Comparison of ENCODE assay signal across 14 cellular contexts in genomic region chr17:70484050-70484449, GRCh38.
DNase-seq lines count a peak whose midpoint lies in the region; ATAC-seq and TF ChIP-seq lines count a peak whose summit lies in the region.
"Had no signal": no experiment of that assay in that cellular context is flagged by ENCODE, and none has a peak within 500 bp of the region (broad histone marks: within the 10 kb centered on the region; RNA-seq: fewer than 3 reads in every experiment).

No MANE protein-coding gene starts in this region.

- no peak overlapping the region for H3K4me2 ChIP-seq in H9 (ENCODE audit: insufficient read depth, insufficient read length, low read length)

- no peak for DNase-seq in natural killer cell treated with Interleukin-12 subunit alpha and Interleukin-12 subunit beta and Interleukin-15 and Interleukin-18, amount 100 ng/mL, for 72 hours (ENCODE audit: low spot score)
- DNase-seq in natural killer cell (no peak), lower lobe of right lung (peak; percentile 28), NOMO-1 (lab: John Stamatoyannopoulos, UW; ENCODE audit: unreplicated experiment in 2 of 2) (no peak), H9 (no peak)
- no peak for DNase-seq in stimulated activated effector memory CD8-positive, alpha-beta T cell treated with anti-CD3 and anti-CD28 coated beads, Interleukin-12 subunit alpha, Interleukin-12 subunit beta, amount 100 ng/mL, for 72 hours (ENCODE audit: low spot score in 2 of 2)
- DNase-seq: C1 segment of cervical spinal cord; CD4-positive, CD25-positive, alpha-beta regulatory T cell; CD8-positive, alpha-beta T cell; DMS153; GM23248; H7 had no signal

- no peaks in the 10 kb centered on the region for H3K36me3 Mint-ChIP-seq in natural killer cell treated with Interleukin-12 subunit alpha and Interleukin-12 subunit beta and Interleukin-15 and Interleukin-18, amount 100 ng/mL, for 72 hours
- no peaks in the 10 kb centered on the region for H3K36me3 Mint-ChIP-seq in natural killer cell
- no peaks in the 10 kb centered on the region for H3K36me3 Mint-ChIP-seq in stimulated activated effector memory CD8-positive, alpha-beta T cell treated with anti-CD3 and anti-CD28 coated beads, Interleukin-12 subunit alpha, Interleukin-12 subunit beta, amount 100 ng/mL, for 72 hours
- peaks cover 5 to 11% (median 6%) of the 10 kb centered on the region in 3 experiments; a peak in 5 of 7 replicates for H3K36me3 Mint-ChIP-seq in H9 (ENCODE audit: insufficient read depth in 1 of 3, low read depth in 3 of 3)
- H3K36me3 Mint-ChIP-seq: CD4-positive, CD25-positive, alpha-beta regulatory T cell; CD8-positive, alpha-beta T cell had no signal

- peak; percentile 27 to 36 for ATAC-seq in natural killer cell treated with Interleukin-12 subunit alpha and Interleukin-12 subunit beta and Interleukin-15 and Interleukin-18, amount 100 ng/mL, for 72 hours
- ATAC-seq in natural killer cell (no peak), lower lobe of right lung (peak in 1 of 2 donors; percentile 35)
- ATAC-seq in stimulated activated effector memory CD8-positive, alpha-beta T cell treated with anti-CD3 and anti-CD28 coated beads, Interleukin-12 subunit alpha, Interleukin-12 subunit beta, amount 100 ng/mL, for 72 hours, result peak; percentile 39
- ATAC-seq: CD8-positive, alpha-beta T cell; HCT116 had no signal

- H2BK15ac ChIP-seq in H9 (ENCODE audit: low read depth, low read length), result no peak overlapping the region

- no peak overlapping the region for H3K27ac Mint-ChIP-seq in natural killer cell treated with Interleukin-12 subunit alpha and Interleukin-12 subunit beta and Interleukin-15 and Interleukin-18, amount 100 ng/mL, for 72 hours
- H3K27ac Mint-ChIP-seq in natural killer cell, result no peak overlapping the region
- no peak overlapping the region for H3K27ac Mint-ChIP-seq in stimulated activated effector memory CD8-positive, alpha-beta T cell treated with anti-CD3 and anti-CD28 coated beads, Interleukin-12 subunit alpha, Interleukin-12 subunit beta, amount 100 ng/mL, for 72 hours
- no peak overlapping the region for H3K27ac Mint-ChIP-seq in H9
- H3K27ac Mint-ChIP-seq: CD4-positive, CD25-positive, alpha-beta regulatory T cell; CD8-positive, alpha-beta T cell had no signal

- TF ChIP-seq CTCF in natural killer cell (IDR thresholded peaks at IDR 0.05) (no peak), lower lobe of right lung (IDR thresholded peaks at IDR 0.05) (no peak), H9 (conservative IDR thresholded peaks at IDR 0.05) (no peak)

- H3K9me3 Mint-ChIP-seq in natural killer cell treated with Interleukin-12 subunit alpha and Interleukin-12 subunit beta and Interleukin-15 and Interleukin-18, amount 100 ng/mL, for 72 hours, result peaks cover 6% of the 10 kb centered on the region
- H3K9me3 Mint-ChIP-seq in natural killer cell, result peaks cover 7 to 12% of the 10 kb centered on the region in 2 donors
- H3K9me3 Mint-ChIP-seq in stimulated activated effector memory CD8-positive, alpha-beta T cell treated with anti-CD3 and anti-CD28 coated beads, Interleukin-12 subunit alpha, Interleukin-12 subunit beta, amount 100 ng/mL, for 72 hours, result peaks cover 5% of the 10 kb centered on the region
- H3K9me3 Mint-ChIP-seq in H9, result peaks cover 10 to 15% of the 10 kb centered on the region in 2 experiments

- no CpG with 5 or more reads among the region's 4 CpGs for WGBS in H9 (ENCODE audit: extremely low coverage, insufficient read length, low lambda C conversion rate)

- no peak overlapping the region for H4K91ac ChIP-seq in H9 (ENCODE audit: insufficient read length, low read depth, low read length)

- no peaks in the 10 kb centered on the region for H3K4me1 Mint-ChIP-seq in natural killer cell treated with Interleukin-12 subunit alpha and Interleukin-12 subunit beta and Interleukin-15 and Interleukin-18, amount 100 ng/mL, for 72 hours (ENCODE audit: low read depth in 2 of 2)
- no peaks in the 10 kb centered on the region for H3K4me1 Mint-ChIP-seq in natural killer cell
- H3K4me1 Mint-ChIP-seq in stimulated activated effector memory CD8-positive, alpha-beta T cell treated with anti-CD3 and anti-CD28 coated beads, Interleukin-12 subunit alpha, Interleukin-12 subunit beta, amount 100 ng/mL, for 72 hours, result no peaks in the 10 kb centered on the region
- no peaks in the 10 kb centered on the region for H3K4me1 Mint-ChIP-seq in H9
- H3K4me1 Mint-ChIP-seq: CD4-positive, CD25-positive, alpha-beta regulatory T cell had no signal

- H2BK120ac ChIP-seq in H9 (ENCODE audit: low read depth, low read length, poor library complexity, severe bottlenecking), result no peak overlapping the region

- H3K4me1 ChIP-seq in lower lobe of right lung, result no peaks in the 10 kb centered on the region
- no peaks in the 10 kb centered on the region for H3K4me1 ChIP-seq in H9 (ENCODE audit: insufficient read depth, low read length)
- H3K4me1 ChIP-seq: Caco-2 had no signal

- no peaks in the 10 kb centered on the region for H3K36me3 ChIP-seq in lower lobe of right lung

- no peak overlapping the region for H3K4me3 ChIP-seq in lower lobe of right lung
- H3K4me3 ChIP-seq: GM23248 had no signal

- no peaks in the 10 kb centered on the region for H3K23me2 ChIP-seq in H9 (ENCODE audit: insufficient read length, low read depth, low read length, poor library complexity, severe bottlenecking)

- no peak overlapping the region for H4K8ac ChIP-seq in H9 (replicated peaks; ENCODE audit: insufficient read length, low read depth, low read length)

- no peak overlapping the region for H2AFZ ChIP-seq in H9 (ENCODE audit: low read length)
- H2AFZ ChIP-seq: GM23248 had no signal

- no peaks in the 10 kb centered on the region for H3K79me1 ChIP-seq in H9 (ENCODE audit: insufficient read depth, low read depth, low read length, poor library complexity, severe bottlenecking)

- H3K27me3 Mint-ChIP-seq in natural killer cell treated with Interleukin-12 subunit alpha and Interleukin-12 subunit beta and Interleukin-15 and Interleukin-18, amount 100 ng/mL, for 72 hours, result no peaks in the 10 kb centered on the region
- no peaks in the 10 kb centered on the region for H3K27me3 Mint-ChIP-seq in natural killer cell (ENCODE audit: low read depth in 2 of 2)
- H3K27me3 Mint-ChIP-seq in H9 (ENCODE audit: low read depth), result no peaks in the 10 kb centered on the region; the same call in 1 of the 2 replicates
- H3K27me3 Mint-ChIP-seq: CD4-positive, CD25-positive, alpha-beta regulatory T cell had no signal

- no peaks in the 10 kb centered on the region for H4K20me1 ChIP-seq in H9 (ENCODE audit: control insufficient read depth, insufficient read depth, insufficient read length)

- no peak overlapping the region for H3K18ac ChIP-seq in H9 (ENCODE audit: insufficient read length, low read depth, low read length)

- H2AK5ac ChIP-seq in H9 (ENCODE audit: insufficient read length, low read length), result no peak overlapping the region

- no peak overlapping the region for H3K4me3 Mint-ChIP-seq in natural killer cell treated with Interleukin-12 subunit alpha and Interleukin-12 subunit beta and Interleukin-15 and Interleukin-18, amount 100 ng/mL, for 72 hours
- H3K4me3 Mint-ChIP-seq in natural killer cell, result no peak overlapping the region
- no peak overlapping the region for H3K4me3 Mint-ChIP-seq in stimulated activated effector memory CD8-positive, alpha-beta T cell treated with anti-CD3 and anti-CD28 coated beads, Interleukin-12 subunit alpha, Interleukin-12 subunit beta, amount 100 ng/mL, for 72 hours
- no peak overlapping the region for H3K4me3 Mint-ChIP-seq in H9
- H3K4me3 Mint-ChIP-seq: CD4-positive, CD25-positive, alpha-beta regulatory T cell; CD8-positive, alpha-beta T cell had no signal

- H3K27ac ChIP-seq in lower lobe of right lung (no peak overlapping the region), H9 (ENCODE audit: insufficient read length, low read depth, low read length) (no peak overlapping the region)
- H3K27ac ChIP-seq: GM23248 had no signal

- H3K9ac ChIP-seq in H9 (ENCODE audit: extremely low read depth, insufficient read length, low read length), result no peak overlapping the region
- H3K9ac ChIP-seq: GM23248 had no signal

- H3K79me2 ChIP-seq in H9 (ENCODE audit: insufficient read depth, low read length), result no peaks in the 10 kb centered on the region

- no peaks in the 10 kb centered on the region for H3K27me3 ChIP-seq in lower lobe of right lung (ENCODE audit: low read depth)
- no peaks in the 10 kb centered on the region for H3K27me3 ChIP-seq in H9 (ENCODE audit: insufficient read depth, low read length)

- H3K4ac ChIP-seq in H9 (ENCODE audit: low read depth, low read length), result no peak overlapping the region

- H3K9me3 ChIP-seq in lower lobe of right lung, result no peaks in the 10 kb centered on the region
- no peaks in the 10 kb centered on the region for H3K9me3 ChIP-seq in H9 (ENCODE audit: control insufficient read depth, low read depth, low read length)

- no peak overlapping the region for H2BK20ac ChIP-seq in H9 (ENCODE audit: low read depth, low read length, poor library complexity, severe bottlenecking)

- no peak overlapping the region for H3K14ac ChIP-seq in H9 (ENCODE audit: insufficient read depth, low read length)

- no peak overlapping the region for H3T11ph ChIP-seq in H9 (ENCODE audit: low read length)

- no peak overlapping the region for H3K56ac ChIP-seq in H9 (ENCODE audit: insufficient read length, low read depth, low read length)

- intact Hi-C loops in natural killer cell (cut with micrococcal nuclease) (no loop called here), lower lobe of right lung (cut with DNase I) (no loop called here)

- no peak overlapping the region for H3K23ac ChIP-seq in H9 (ENCODE audit: insufficient read length, low read depth, low read length)

- no peak overlapping the region for H2BK12ac ChIP-seq in H9 (ENCODE audit: insufficient read length, low read depth, low read length)

- H2BK5ac ChIP-seq in H9 (ENCODE audit: insufficient read length, low read length), result no peak overlapping the region

- no peak overlapping the region for H4K5ac ChIP-seq in H9 (ENCODE audit: insufficient read length, low read depth, low read length)

Comparison
In these comparisons a context has a peak if more than half of its experiments do, and no peak if none do; other contexts are left out.
1. ATAC-seq: peak in natural killer cell treated with Interleukin-12 subunit alpha and Interleukin-12 subunit beta and Interleukin-15 and Interleukin-18, amount 100 ng/mL, for 72 hours (2 of 2) and stimulated activated effector memory CD8-positive, alpha-beta T cell treated with anti-CD3 and anti-CD28 coated beads, Interleukin-12 subunit alpha, Interleukin-12 subunit beta, amount 100 ng/mL, for 72 hours (single experiment); none in natural killer cell (0 of 3).